18 cellular contexts compared by ENCODE assay signal in genomic region chr15:77518458-77518857, GRCh38.
"Had no signal": no experiment of that assay in that cellular context is flagged by ENCODE, and none has a peak within 500 bp of the region (broad histone marks: within the 10 kb centered on the region; RNA-seq: fewer than 3 reads in every experiment).

No MANE protein-coding gene starts in this region.

- H3K9me3 ChIP-seq: colonic mucosa, heart left ventricle, mucosa of descending colon, testis, uterus had no signal

- H3K4me1 Mint-ChIP-seq: naive thymus-derived CD8-positive, alpha-beta T cell had no signal

- H3K9me3 Mint-ChIP-seq: naive thymus-derived CD8-positive, alpha-beta T cell; stimulated activated effector memory CD8-positive, alpha-beta T cell treated with anti-CD3 and anti-CD28 coated beads, Interleukin-12 subunit alpha, Interleukin-12 subunit beta, amount 100 ng/mL, for 72 hours had no signal

- H3K36me3 ChIP-seq: colonic mucosa, heart left ventricle, uterus had no signal

- H3K27me3 ChIP-seq: colonic mucosa, heart left ventricle, testis, uterus had no signal

- H3K36me3 Mint-ChIP-seq: naive thymus-derived CD8-positive, alpha-beta T cell; stimulated activated effector memory CD8-positive, alpha-beta T cell treated with anti-CD3 and anti-CD28 coated beads, Interleukin-12 subunit alpha, Interleukin-12 subunit beta, amount 100 ng/mL, for 72 hours had no signal

- H3K4me2 ChIP-seq: smooth muscle cell had no signal

- H3K4me3 ChIP-seq: colonic mucosa, heart left ventricle, mucosa of descending colon, smooth muscle cell, testis, uterus had no signal

- H3K27ac Mint-ChIP-seq: naive thymus-derived CD8-positive, alpha-beta T cell; stimulated activated effector memory CD8-positive, alpha-beta T cell treated with anti-CD3 and anti-CD28 coated beads, Interleukin-12 subunit alpha, Interleukin-12 subunit beta, amount 100 ng/mL, for 72 hours had no signal

- H3K4me1 ChIP-seq: colonic mucosa, testis, uterus had no signal

- DNase-seq: colonic mucosa; dermis blood vessel endothelial cell; effector CD4-positive, alpha-beta T cell; heart left ventricle; hippocampal formation; kidney glomerular epithelial cell; mucosa of descending colon; naive thymus-derived CD8-positive, alpha-beta T cell; stimulated activated CD4-positive, alpha-beta T cell treated with anti-CD3 and anti-CD28 coated beads, Interleukin-4, amount 100 ng/mL, for 1 hour; stimulated activated CD8-positive, alpha-beta memory T cell treated with anti-CD3 and anti-CD28 coated beads, Interleukin-4, amount 100 ng/mL, for 48 hours; stimulated activated naive CD8-positive, alpha-beta T cell treated with anti-CD3 and anti-CD28 coated beads, Interleukin-15, Interleukin-2, amounts not matched to agents 100 U/mL and 50 U/mL, for 24 hours; testis; trophoblast cell; uterus had no signal

- ATAC-seq: esophagus mucosa; heart left ventricle; mucosa of descending colon; naive thymus-derived CD8-positive, alpha-beta T cell; stimulated activated effector memory CD8-positive, alpha-beta T cell treated with anti-CD3 and anti-CD28 coated beads, Interleukin-12 subunit alpha, Interleukin-12 subunit beta, amount 100 ng/mL, for 72 hours; stimulated activated naive CD8-positive, alpha-beta T cell treated with anti-CD3 and anti-CD28 coated beads, Interleukin-15, Interleukin-2, amounts not matched to agents 100 U/mL and 50 U/mL, for 24 hours had no signal

- H3K4me3 Mint-ChIP-seq: naive thymus-derived CD8-positive, alpha-beta T cell; stimulated activated effector memory CD8-positive, alpha-beta T cell treated with anti-CD3 and anti-CD28 coated beads, Interleukin-12 subunit alpha, Interleukin-12 subunit beta, amount 100 ng/mL, for 72 hours had no signal

- FAIRE-seq: frontal cortex had no signal

- H3K27ac ChIP-seq: colonic mucosa, heart left ventricle, testis, uterus had no signal
